In the genomic region with DNA sequence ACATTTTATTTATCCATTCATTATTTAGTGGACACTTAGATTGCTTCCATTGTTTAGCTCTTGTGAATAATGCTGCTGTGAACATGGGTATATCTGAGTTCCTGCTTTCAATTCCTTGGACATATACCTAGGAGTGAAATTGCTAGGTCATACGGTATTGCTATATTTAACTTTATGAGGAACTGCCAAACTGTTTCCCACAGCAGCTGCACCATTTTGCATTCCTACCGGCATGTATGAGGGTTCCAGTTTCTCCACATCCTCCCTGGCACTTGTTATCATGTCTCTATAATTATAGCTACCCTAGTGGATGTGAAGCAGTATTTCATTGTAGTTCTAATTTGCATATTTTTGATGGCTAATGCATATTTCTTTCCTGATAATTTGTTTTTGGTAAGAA, we compare ENCODE assay signal across 23 cellular contexts.
"Had no signal": no experiment of that assay in that cellular context is flagged by ENCODE, and none has a peak within 500 bp of the region (broad histone marks: within the 10 kb centered on the region; RNA-seq: fewer than 3 reads in every experiment).

No MANE protein-coding gene starts in this region.

- H3K27me3 ChIP-seq: breast epithelium, esophagus muscularis mucosa, foreskin keratinocyte, right lobe of liver, uterus had no signal

- H3K27ac Mint-ChIP-seq: activated naive CD4-positive, alpha-beta T cell treated with anti-CD3 and anti-CD28 coated beads, Interleukin-2, amount 50 U/mL, for 72 hours; activated T-cell treated with anti-CD3 and anti-CD28 coated beads, Interleukin-2, amount 50 U/mL, for 72 hours; dendritic cell treated with granulocyte-macrophage colony-stimulating factor and Interleukin-4, amounts not matched to agents 40 ng/mL and 50 ng/mL, for 4 days; natural killer cell treated with Interleukin-12 subunit alpha and Interleukin-12 subunit beta and Interleukin-15 and Interleukin-18, amount 100 ng/mL, for 72 hours; stimulated activated effector memory CD8-positive, alpha-beta T cell treated with anti-CD3 and anti-CD28 coated beads, Interleukin-12 subunit alpha, Interleukin-12 subunit beta, amount 100 ng/mL, for 72 hours; stimulated activated naive CD8-positive, alpha-beta T cell treated with anti-CD3 and anti-CD28 coated beads, Interleukin-15, Interleukin-2, amounts not matched to agents 100 ng/mL and 50 ng/mL, for 24 hours; T-cell had no signal

- DNase-seq: activated CD4-positive, alpha-beta T cell treated with anti-CD3 and anti-CD28 coated beads for 4 hours; activated CD4-positive, alpha-beta T cell treated with anti-CD3 and anti-CD28 coated beads, Interleukin-2, amount 50 U/mL, for 4 hours; activated CD4-positive, CD25-positive, alpha-beta regulatory T cell; activated naive CD4-positive, alpha-beta T cell; activated T-cell treated with anti-CD3 and anti-CD28 coated beads for 4 hours; activated T-cell treated with anti-CD3 and anti-CD28 coated beads, Interleukin-2, amount 50 U/mL, for 72 hours; foreskin keratinocyte; islet precursor cell; right lobe of liver; small intestine; stimulated activated CD4-positive, alpha-beta T cell treated with anti-CD3 and anti-CD28 coated beads, Interleukin-4, amount 100 ng/mL, for 24 hours; T-cell; trophoblast cell; uterus had no signal

- H3K27ac ChIP-seq: breast epithelium, esophagus muscularis mucosa, foreskin keratinocyte, right lobe of liver, thoracic aorta, uterus had no signal

- H3K27me3 Mint-ChIP-seq: central memory CD8-positive, alpha-beta T cell; dendritic cell treated with granulocyte-macrophage colony-stimulating factor and Interleukin-4, amounts not matched to agents 40 ng/mL and 50 ng/mL, for 4 days; natural killer cell treated with Interleukin-12 subunit alpha and Interleukin-12 subunit beta and Interleukin-15 and Interleukin-18, amount 100 ng/mL, for 72 hours; stimulated activated naive CD8-positive, alpha-beta T cell treated with anti-CD3 and anti-CD28 coated beads, Interleukin-15, Interleukin-2, amounts not matched to agents 100 ng/mL and 50 ng/mL, for 24 hours; T-cell had no signal

- ATAC-seq: activated naive CD4-positive, alpha-beta T cell treated with anti-CD3 and anti-CD28 coated beads, Interleukin-2, amount 50 U/mL, for 72 hours; activated T-cell treated with anti-CD3 and anti-CD28 coated beads, Interleukin-2, amount 50 U/mL, for 72 hours; foreskin keratinocyte; natural killer cell treated with Interleukin-12 subunit alpha and Interleukin-12 subunit beta and Interleukin-15 and Interleukin-18, amount 100 ng/mL, for 72 hours; right lobe of liver; stimulated activated effector memory CD8-positive, alpha-beta T cell treated with anti-CD3 and anti-CD28 coated beads, Interleukin-12 subunit alpha, Interleukin-12 subunit beta, amount 100 ng/mL, for 72 hours; T-cell had no signal

- H3K9me3 ChIP-seq: breast epithelium, esophagus muscularis mucosa, right lobe of liver, thoracic aorta, uterus had no signal

- H3K9me3 Mint-ChIP-seq: activated naive CD4-positive, alpha-beta T cell treated with anti-CD3 and anti-CD28 coated beads, Interleukin-2, amount 50 U/mL, for 72 hours; activated T-cell treated with anti-CD3 and anti-CD28 coated beads, Interleukin-2, amount 50 U/mL, for 72 hours; central memory CD8-positive, alpha-beta T cell; dendritic cell treated with granulocyte-macrophage colony-stimulating factor and Interleukin-4, amounts not matched to agents 40 ng/mL and 50 ng/mL, for 4 days; natural killer cell treated with Interleukin-12 subunit alpha and Interleukin-12 subunit beta and Interleukin-15 and Interleukin-18, amount 100 ng/mL, for 72 hours; stimulated activated effector memory CD8-positive, alpha-beta T cell treated with anti-CD3 and anti-CD28 coated beads, Interleukin-12 subunit alpha, Interleukin-12 subunit beta, amount 100 ng/mL, for 72 hours; stimulated activated naive CD8-positive, alpha-beta T cell treated with anti-CD3 and anti-CD28 coated beads, Interleukin-15, Interleukin-2, amounts not matched to agents 100 ng/mL and 50 ng/mL, for 24 hours; T-cell had no signal

- H3K4me3 ChIP-seq: breast epithelium, esophagus muscularis mucosa, right lobe of liver, thoracic aorta, uterus had no signal

- H3K4me1 Mint-ChIP-seq: central memory CD8-positive, alpha-beta T cell; stimulated activated effector memory CD8-positive, alpha-beta T cell treated with anti-CD3 and anti-CD28 coated beads, Interleukin-12 subunit alpha, Interleukin-12 subunit beta, amount 100 ng/mL, for 72 hours; T-cell had no signal

- H3K4me1 ChIP-seq: breast epithelium, esophagus muscularis mucosa, right lobe of liver, uterus had no signal

- H3K36me3 ChIP-seq: breast epithelium, uterus had no signal

- H3K4me3 Mint-ChIP-seq: activated T-cell treated with anti-CD3 and anti-CD28 coated beads, Interleukin-2, amount 50 U/mL, for 72 hours; central memory CD8-positive, alpha-beta T cell; dendritic cell treated with granulocyte-macrophage colony-stimulating factor and Interleukin-4, amounts not matched to agents 40 ng/mL and 50 ng/mL, for 4 days; natural killer cell treated with Interleukin-12 subunit alpha and Interleukin-12 subunit beta and Interleukin-15 and Interleukin-18, amount 100 ng/mL, for 72 hours; stimulated activated effector memory CD8-positive, alpha-beta T cell treated with anti-CD3 and anti-CD28 coated beads, Interleukin-12 subunit alpha, Interleukin-12 subunit beta, amount 100 ng/mL, for 72 hours; stimulated activated naive CD8-positive, alpha-beta T cell treated with anti-CD3 and anti-CD28 coated beads, Interleukin-15, Interleukin-2, amounts not matched to agents 100 ng/mL and 50 ng/mL, for 24 hours; T-cell had no signal

- H3K36me3 Mint-ChIP-seq: natural killer cell treated with Interleukin-12 subunit alpha and Interleukin-12 subunit beta and Interleukin-15 and Interleukin-18, amount 100 ng/mL, for 72 hours had no signal
